8 cellular contexts compared by ENCODE assay signal in genomic region chr15:89244512-89244869, GRCh38. TPM values are rescaled to one million over a fixed set of nuclear protein-coding genes. Genes with fewer than 3 reads are reported as not detected.
A peak's percentile ranks its signal among the peaks of the same experiment; 100 is the strongest.
DNase-seq lines count a peak whose midpoint lies in the region; ATAC-seq and TF ChIP-seq lines count a peak whose summit lies in the region.

No MANE protein-coding gene starts in this region.

- H3K4me1 Mint-ChIP-seq in activated T-helper 1 cell treated with anti-CD3 and anti-CD28 coated beads, Interleukin-12 subunit alpha, Interleukin-12 subunit beta, Interleukin-2, Interleukin-4 antibody, amounts not matched to agents 30 ng/mL and 10 ng/mL and 1 ng/mL, durations not matched to agents 14 hours and 24 hours and 36 hours (ENCODE audit: low read depth), result peaks cover 55% of the 10 kb centered on the region

- TF ChIP-seq POLR2A in lower leg skin (IDR thresholded peaks at IDR 0.05), result no peak
- TF ChIP-seq POLR2A in uterus (IDR thresholded peaks at IDR 0.05), result no peak

- H3K27ac Mint-ChIP-seq in activated T-helper 1 cell treated with anti-CD3 and anti-CD28 coated beads, Interleukin-12 subunit alpha, Interleukin-12 subunit beta, Interleukin-2, Interleukin-4 antibody, amounts not matched to agents 30 ng/mL and 10 ng/mL and 1 ng/mL, durations not matched to agents 14 hours and 24 hours and 36 hours, result peak overlapping the region; percentile 90

- H3K9me3 ChIP-seq in uterus, result no peaks in the 10 kb centered on the region

- 2 to 3% methylated on average over 9 of the region's 9 CpGs for WGBS in lower leg skin, 2 donors

- H3K9me3 Mint-ChIP-seq in activated T-helper 1 cell treated with anti-CD3 and anti-CD28 coated beads, Interleukin-12 subunit alpha, Interleukin-12 subunit beta, Interleukin-2, Interleukin-4 antibody, amounts not matched to agents 30 ng/mL and 10 ng/mL and 1 ng/mL, durations not matched to agents 14 hours and 24 hours and 36 hours, result peaks cover 1% of the 10 kb centered on the region

- ATAC-seq in HG03064 (IDR thresholded peaks at IDR 0.05; ENCODE audit: low read depth, unreplicated experiment), result peak; percentile 19

- H3K4me3 ChIP-seq in lower leg skin (ENCODE audit: low read depth, poor library complexity, severe bottlenecking) (peak overlapping the region; percentile 68), uterus (peak overlapping the region; percentile 46 to 68)

- H3K36me3 Mint-ChIP-seq in activated T-helper 1 cell treated with anti-CD3 and anti-CD28 coated beads, Interleukin-12 subunit alpha, Interleukin-12 subunit beta, Interleukin-2, Interleukin-4 antibody, amounts not matched to agents 30 ng/mL and 10 ng/mL and 1 ng/mL, durations not matched to agents 14 hours and 24 hours and 36 hours (ENCODE audit: low read depth), result peaks cover 35% of the 10 kb centered on the region

- no peaks in the 10 kb centered on the region for H3K36me3 ChIP-seq in uterus

- peak overlapping the region; percentile 96 for H3K4me3 Mint-ChIP-seq in activated T-helper 1 cell treated with anti-CD3 and anti-CD28 coated beads, Interleukin-12 subunit alpha, Interleukin-12 subunit beta, Interleukin-2, Interleukin-4 antibody, amounts not matched to agents 30 ng/mL and 10 ng/mL and 1 ng/mL, durations not matched to agents 14 hours and 24 hours and 36 hours

- H3K27me3 Mint-ChIP-seq in activated T-helper 1 cell treated with anti-CD3 and anti-CD28 coated beads, Interleukin-12 subunit alpha, Interleukin-12 subunit beta, Interleukin-2, Interleukin-4 antibody, amounts not matched to agents 30 ng/mL and 10 ng/mL and 1 ng/mL, durations not matched to agents 14 hours and 24 hours and 36 hours (ENCODE audit: insufficient read depth), result peaks cover 6% of the 10 kb centered on the region

- peaks cover 6% of the 10 kb centered on the region in 2 donors for H3K4me1 ChIP-seq in uterus

- DNase-seq in DMS53 (lab: John Stamatoyannopoulos, UW) (peak; percentile 63), DMS53 treated with DMSO at 0.1 percent for 48 hours (lab: John Stamatoyannopoulos, UW; ENCODE audit: unreplicated experiment) (no peak), lower leg skin (ENCODE audit: low spot score in 2 of 2) (no peak), uterus (no peak), MV-4-11 (lab: John Stamatoyannopoulos, UW) (no peak), SHP77 (lab: John Stamatoyannopoulos, UW) (no peak)
- no peak for DNase-seq in activated T-helper 1 cell treated with anti-CD3 and anti-CD28 coated beads, Interleukin-12 subunit alpha, Interleukin-12 subunit beta, Interleukin-2, Interleukin-4 antibody, amounts not matched to agents 30 ng/mL and 10 ng/mL and 1 ng/mL, durations not matched to agents 14 hours and 24 hours and 36 hours (ENCODE audit: low spot score)

- no peak overlapping the region for H3K27ac ChIP-seq in uterus

- intact Hi-C loops in activated T-helper 1 cell treated with anti-CD3 and anti-CD28 coated beads, Interleukin-12 subunit alpha, Interleukin-12 subunit beta, Interleukin-2, Interleukin-4 antibody, amounts not matched to agents 30 ng/mL and 10 ng/mL and 1 ng/mL, durations not matched to agents 14 hours and 24 hours and 36 hours (cut with micrococcal nuclease), result loop anchor here (1.0 to 10.0 kb wide), 6 partner anchors 56 to 1470 kb away; partner anchors contain the start of genes ABHD2, BLM, HAPLN3 and TICRR
- intact Hi-C loops in lower leg skin (cut with DNase I; ENCODE audit: low total_unique reads) (no loop called here), uterus (cut with DNase I; ENCODE audit: low total_unique reads) (no loop called here)

- TF ChIP-seq CTCF in lower leg skin (IDR thresholded peaks at IDR 0.05) (no peak), uterus (IDR thresholded peaks at IDR 0.05) (no peak)

- no peaks in the 10 kb centered on the region for H3K27me3 ChIP-seq in uterus

RNA-seq across cellular contexts. Expression of gene FANCI, which starts 0.7 kb away (rescaled TPM):
- 167 and 172 TPM in 2 replicates for total RNA-seq in activated T-helper 1 cell treated with anti-CD3 and anti-CD28 coated beads, Interleukin-12 subunit alpha, Interleukin-12 subunit beta, Interleukin-2, Interleukin-4 antibody, amounts not matched to agents 30 ng/mL and 10 ng/mL and 1 ng/mL, durations not matched to agents 14 hours and 24 hours and 36 hours
- 10 to 100 TPM in 2 of 4 donors, 1 to 10 TPM in 2; 4.5 to 22.0 (median 8.5) TPM for total RNA-seq in lower leg skin
- total RNA-seq in uterus, result 10 to 100 TPM in 1 of 4 donors, 1 to 10 TPM in 3; 1.0 to 40.4 (median 3.5) TPM

RNA-seq across cellular contexts. Expression of gene RLBP1, which starts 23.1 kb away (rescaled TPM):
- not detected in 2 replicates for total RNA-seq in activated T-helper 1 cell treated with anti-CD3 and anti-CD28 coated beads, Interleukin-12 subunit alpha, Interleukin-12 subunit beta, Interleukin-2, Interleukin-4 antibody, amounts not matched to agents 30 ng/mL and 10 ng/mL and 1 ng/mL, durations not matched to agents 14 hours and 24 hours and 36 hours
- total RNA-seq in lower leg skin (not detected), uterus (not detected)
